In genomic region chr1:998051-998821, GRCh38 we compare ENCODE assay signal across 1 cellular context.
TF ChIP-seq lines count a peak whose summit lies in the region.

No MANE protein-coding gene starts in this region.

TF ChIP-seq in HepG2, 621 proteins besides CTCF, POLR2A, EP300 and RAD21:
- TF ChIP-seq KDM2A (CRISPR knock-in tag; IDR thresholded peaks at IDR 0.05; ENCODE audit: borderline replicate concordance, low read depth) (0 out of 2 replicates have a peak, but pooled peaks have one; percentile 7), ETV6 (CRISPR knock-in tag; conservative IDR thresholded peaks at IDR 0.05) (no peak), STAG1 (CRISPR knock-in tag; IDR thresholded peaks at IDR 0.05) (0 out of 2 replicates have a peak, but pooled peaks have one; percentile 14), ZIK1 (CRISPR knock-in tag; IDR thresholded peaks at IDR 0.05; ENCODE audit: borderline replicate concordance, low read depth) (no peak), RBFOX2 (IDR thresholded peaks at IDR 0.05; ENCODE audit: low read depth, low read length) (0 out of 2 replicates have a peak, but pooled peaks have one; percentile 33), ZBTB38 (CRISPR knock-in tag; IDR thresholded peaks at IDR 0.05) (0 out of 2 replicates have a peak, but pooled peaks have one; percentile 36), ZBTB7A (CRISPR knock-in tag; IDR thresholded peaks at IDR 0.05) (0 out of 2 replicates have a peak, but pooled peaks have one; percentile 42), ZNF746 (CRISPR knock-in tag; IDR thresholded peaks at IDR 0.05) (peak; percentile 91), ZSCAN25 (CRISPR knock-in tag; IDR thresholded peaks at IDR 0.05) (peak; percentile 97), CSRNP2 (CRISPR knock-in tag; conservative IDR thresholded peaks at IDR 0.05; ENCODE audit: low read depth) (no peak), ZBTB1 (CRISPR knock-in tag; IDR thresholded peaks at IDR 0.05; ENCODE audit: borderline replicate concordance) (peak; percentile 97), PATZ1 (CRISPR knock-in tag; IDR thresholded peaks at IDR 0.05) (peak; percentile 52), PRMT3 (CRISPR knock-in tag; IDR thresholded peaks at IDR 0.05; ENCODE audit: borderline replicate concordance, low read depth) (no peak), HNRNPK (IDR thresholded peaks at IDR 0.05; ENCODE audit: low read depth, low read length, poor library complexity, severe bottlenecking) (peak; percentile 19)
- TF ChIP-seq, protein P1, sequence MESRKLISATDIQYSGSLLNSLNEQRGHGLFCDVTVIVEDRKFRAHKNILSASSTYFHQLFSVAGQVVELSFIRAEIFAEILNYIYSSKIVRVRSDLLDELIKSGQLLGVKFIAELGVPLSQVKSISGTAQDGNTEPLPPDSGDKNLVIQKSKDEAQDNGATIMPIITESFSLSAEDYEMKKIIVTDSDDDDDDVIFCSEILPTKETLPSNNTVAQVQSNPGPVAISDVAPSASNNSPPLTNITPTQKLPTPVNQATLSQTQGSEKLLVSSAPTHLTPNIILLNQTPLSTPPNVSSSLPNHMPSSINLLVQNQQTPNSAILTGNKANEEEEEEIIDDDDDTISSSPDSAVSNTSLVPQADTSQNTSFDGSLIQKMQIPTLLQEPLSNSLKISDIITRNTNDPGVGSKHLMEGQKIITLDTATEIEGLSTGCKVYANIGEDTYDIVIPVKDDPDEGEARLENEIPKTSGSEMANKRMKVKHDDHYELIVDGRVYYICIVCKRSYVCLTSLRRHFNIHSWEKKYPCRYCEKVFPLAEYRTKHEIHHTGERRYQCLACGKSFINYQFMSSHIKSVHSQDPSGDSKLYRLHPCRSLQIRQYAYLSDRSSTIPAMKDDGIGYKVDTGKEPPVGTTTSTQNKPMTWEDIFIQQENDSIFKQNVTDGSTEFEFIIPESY (CRISPR knock-in tag; IDR thresholded peaks at IDR 0.05), result peak; percentile 96
